ENCODE assay signal across 1 cellular context in the genomic region with DNA sequence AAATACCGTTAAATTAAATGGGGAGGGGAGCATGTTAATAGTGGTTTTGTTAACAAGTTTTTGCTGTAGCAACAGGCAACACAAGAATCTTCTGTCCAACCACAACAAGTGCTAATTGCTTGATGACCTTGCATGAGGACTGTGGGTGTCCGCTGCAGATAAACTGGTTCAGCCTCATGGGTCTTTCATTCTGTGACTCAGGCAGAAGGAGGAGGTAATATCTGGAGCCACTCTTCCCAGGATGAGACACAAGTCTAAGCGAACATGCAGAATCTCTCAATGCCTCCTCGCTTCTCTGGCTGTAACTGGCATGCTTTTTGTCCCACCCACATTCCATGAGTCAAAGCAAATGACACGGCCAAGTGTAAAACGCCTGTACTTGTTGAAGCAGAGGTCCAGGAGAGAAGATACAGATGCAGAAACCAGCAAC.
A peak's percentile ranks its signal among the peaks of the same experiment; 100 is the strongest.
TF ChIP-seq lines count a peak whose summit lies in the region.

No MANE protein-coding gene starts in this region.

TF ChIP-seq in K562, 482 proteins besides CTCF, POLR2A, EP300 and RAD21 (continued from another document and continues in another):
- TF ChIP-seq, protein P1, sequence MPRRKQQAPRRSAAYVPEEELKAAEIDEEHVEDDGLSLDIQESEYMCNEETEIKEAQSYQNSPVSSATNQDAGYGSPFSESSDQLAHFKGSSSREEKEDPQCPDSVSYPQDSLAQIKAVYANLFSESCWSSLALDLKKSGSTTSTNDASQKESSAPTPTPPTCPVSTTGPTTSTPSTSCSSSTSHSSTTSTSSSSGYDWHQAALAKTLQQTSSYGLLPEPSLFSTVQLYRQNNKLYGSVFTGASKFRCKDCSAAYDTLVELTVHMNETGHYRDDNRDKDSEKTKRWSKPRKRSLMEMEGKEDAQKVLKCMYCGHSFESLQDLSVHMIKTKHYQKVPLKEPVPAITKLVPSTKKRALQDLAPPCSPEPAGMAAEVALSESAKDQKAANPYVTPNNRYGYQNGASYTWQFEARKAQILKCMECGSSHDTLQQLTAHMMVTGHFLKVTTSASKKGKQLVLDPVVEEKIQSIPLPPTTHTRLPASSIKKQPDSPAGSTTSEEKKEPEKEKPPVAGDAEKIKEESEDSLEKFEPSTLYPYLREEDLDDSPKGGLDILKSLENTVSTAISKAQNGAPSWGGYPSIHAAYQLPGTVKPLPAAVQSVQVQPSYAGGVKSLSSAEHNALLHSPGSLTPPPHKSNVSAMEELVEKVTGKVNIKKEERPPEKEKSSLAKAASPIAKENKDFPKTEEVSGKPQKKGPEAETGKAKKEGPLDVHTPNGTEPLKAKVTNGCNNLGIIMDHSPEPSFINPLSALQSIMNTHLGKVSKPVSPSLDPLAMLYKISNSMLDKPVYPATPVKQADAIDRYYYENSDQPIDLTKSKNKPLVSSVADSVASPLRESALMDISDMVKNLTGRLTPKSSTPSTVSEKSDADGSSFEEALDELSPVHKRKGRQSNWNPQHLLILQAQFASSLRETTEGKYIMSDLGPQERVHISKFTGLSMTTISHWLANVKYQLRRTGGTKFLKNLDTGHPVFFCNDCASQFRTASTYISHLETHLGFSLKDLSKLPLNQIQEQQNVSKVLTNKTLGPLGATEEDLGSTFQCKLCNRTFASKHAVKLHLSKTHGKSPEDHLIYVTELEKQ (CRISPR knock-in tag; IDR thresholded peaks at IDR 0.05) = no peak
- TF ChIP-seq ZNF384 (IDR thresholded peaks at IDR 0.05; ENCODE audit: low read depth, low read length) = no peak
- TF ChIP-seq ZNF507 (tag; conservative IDR thresholded peaks at IDR 0.05) = no peak
- TF ChIP-seq, protein P2, sequence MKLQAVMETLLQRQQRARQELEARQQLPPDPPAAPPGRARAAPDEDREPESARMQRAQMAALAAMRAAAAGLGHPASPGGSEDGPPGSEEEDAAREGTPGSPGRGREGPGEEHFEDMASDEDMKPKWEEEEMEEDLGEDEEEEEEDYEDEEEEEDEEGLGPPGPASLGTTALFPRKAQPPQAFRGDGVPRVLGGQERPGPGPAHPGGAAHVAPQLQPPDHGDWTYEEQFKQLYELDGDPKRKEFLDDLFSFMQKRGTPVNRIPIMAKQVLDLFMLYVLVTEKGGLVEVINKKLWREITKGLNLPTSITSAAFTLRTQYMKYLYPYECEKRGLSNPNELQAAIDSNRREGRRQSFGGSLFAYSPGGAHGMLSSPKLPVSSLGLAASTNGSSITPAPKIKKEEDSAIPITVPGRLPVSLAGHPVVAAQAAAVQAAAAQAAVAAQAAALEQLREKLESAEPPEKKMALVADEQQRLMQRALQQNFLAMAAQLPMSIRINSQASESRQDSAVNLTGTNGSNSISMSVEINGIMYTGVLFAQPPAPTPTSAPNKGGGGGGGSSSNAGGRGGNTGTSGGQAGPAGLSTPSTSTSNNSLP (IDR thresholded peaks at IDR 0.05; ENCODE audit: borderline replicate concordance, low read depth, low read length) = no peak
- TF ChIP-seq DNMT1 (IDR thresholded peaks at IDR 0.05) = no peak
- TF ChIP-seq SETDB1 (IDR thresholded peaks at IDR 0.05; ENCODE audit: low read length) = no peak
- TF ChIP-seq CREB1 (IDR thresholded peaks at IDR 0.05) = peak; percentile 31; the same call in 1 of the 2 replicates
- TF ChIP-seq CREB1 (CRISPR knock-in tag; IDR thresholded peaks at IDR 0.05) = no peak
- no peak for TF ChIP-seq CBX5 (IDR thresholded peaks at IDR 0.05; ENCODE audit: borderline replicate concordance, low read depth)
- TF ChIP-seq TEAD4 (IDR thresholded peaks at IDR 0.05; ENCODE audit: low read length) = peak; percentile 87
- no peak for TF ChIP-seq TEAD4 (CRISPR knock-in tag; IDR thresholded peaks at IDR 0.05; ENCODE audit: borderline replicate concordance)
- TF ChIP-seq ZNF324 (CRISPR knock-in tag; IDR thresholded peaks at IDR 0.05) = no peak
- no peak for TF ChIP-seq TCF7L2 (IDR thresholded peaks at IDR 0.05; ENCODE audit: low read depth, low read length)
- no peak for TF ChIP-seq ZNF3 (CRISPR knock-in tag; IDR thresholded peaks at IDR 0.05)
- no peak for TF ChIP-seq BACH1 (tag; IDR thresholded peaks at IDR 0.05)
- TF ChIP-seq HNRNPH1 (optimal IDR thresholded peaks at IDR 0.05; ENCODE audit: low read depth, low read length) = no peak
- no peak for TF ChIP-seq CHD2 (IDR thresholded peaks at IDR 0.05; ENCODE audit: low read depth, low read length)
- TF ChIP-seq NR2F6 (CRISPR knock-in tag; IDR thresholded peaks at IDR 0.05) = no peak
- no peak for TF ChIP-seq CCAR2 (IDR thresholded peaks at IDR 0.05; ENCODE audit: low read depth, low read length)
- TF ChIP-seq, protein P3, sequence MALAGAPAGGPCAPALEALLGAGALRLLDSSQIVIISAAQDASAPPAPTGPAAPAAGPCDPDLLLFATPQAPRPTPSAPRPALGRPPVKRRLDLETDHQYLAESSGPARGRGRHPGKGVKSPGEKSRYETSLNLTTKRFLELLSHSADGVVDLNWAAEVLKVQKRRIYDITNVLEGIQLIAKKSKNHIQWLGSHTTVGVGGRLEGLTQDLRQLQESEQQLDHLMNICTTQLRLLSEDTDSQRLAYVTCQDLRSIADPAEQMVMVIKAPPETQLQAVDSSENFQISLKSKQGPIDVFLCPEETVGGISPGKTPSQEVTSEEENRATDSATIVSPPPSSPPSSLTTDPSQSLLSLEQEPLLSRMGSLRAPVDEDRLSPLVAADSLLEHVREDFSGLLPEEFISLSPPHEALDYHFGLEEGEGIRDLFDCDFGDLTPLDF (CRISPR knock-in tag; IDR thresholded peaks at IDR 0.05) = no peak
- TF ChIP-seq SMARCB1 (IDR thresholded peaks at IDR 0.05; ENCODE audit: insufficient read length, low read depth) = no peak
- TF ChIP-seq SLC30A9 (CRISPR knock-in tag; IDR thresholded peaks at IDR 0.05) = no peak
- peak; percentile 27; the same call in 1 of the 2 replicates for TF ChIP-seq ATF7 (IDR thresholded peaks at IDR 0.05)
- TF ChIP-seq BRD4 (IDR thresholded peaks at IDR 0.05) = no peak
- TF ChIP-seq, protein P4, sequence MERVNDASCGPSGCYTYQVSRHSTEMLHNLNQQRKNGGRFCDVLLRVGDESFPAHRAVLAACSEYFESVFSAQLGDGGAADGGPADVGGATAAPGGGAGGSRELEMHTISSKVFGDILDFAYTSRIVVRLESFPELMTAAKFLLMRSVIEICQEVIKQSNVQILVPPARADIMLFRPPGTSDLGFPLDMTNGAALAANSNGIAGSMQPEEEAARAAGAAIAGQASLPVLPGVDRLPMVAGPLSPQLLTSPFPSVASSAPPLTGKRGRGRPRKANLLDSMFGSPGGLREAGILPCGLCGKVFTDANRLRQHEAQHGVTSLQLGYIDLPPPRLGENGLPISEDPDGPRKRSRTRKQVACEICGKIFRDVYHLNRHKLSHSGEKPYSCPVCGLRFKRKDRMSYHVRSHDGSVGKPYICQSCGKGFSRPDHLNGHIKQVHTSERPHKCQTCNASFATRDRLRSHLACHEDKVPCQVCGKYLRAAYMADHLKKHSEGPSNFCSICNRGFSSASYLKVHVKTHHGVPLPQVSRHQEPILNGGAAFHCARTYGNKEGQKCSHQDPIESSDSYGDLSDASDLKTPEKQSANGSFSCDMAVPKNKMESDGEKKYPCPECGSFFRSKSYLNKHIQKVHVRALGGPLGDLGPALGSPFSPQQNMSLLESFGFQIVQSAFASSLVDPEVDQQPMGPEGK (CRISPR knock-in tag; IDR thresholded peaks at IDR 0.05; ENCODE audit: borderline replicate concordance) = no peak
- TF ChIP-seq, protein P5, sequence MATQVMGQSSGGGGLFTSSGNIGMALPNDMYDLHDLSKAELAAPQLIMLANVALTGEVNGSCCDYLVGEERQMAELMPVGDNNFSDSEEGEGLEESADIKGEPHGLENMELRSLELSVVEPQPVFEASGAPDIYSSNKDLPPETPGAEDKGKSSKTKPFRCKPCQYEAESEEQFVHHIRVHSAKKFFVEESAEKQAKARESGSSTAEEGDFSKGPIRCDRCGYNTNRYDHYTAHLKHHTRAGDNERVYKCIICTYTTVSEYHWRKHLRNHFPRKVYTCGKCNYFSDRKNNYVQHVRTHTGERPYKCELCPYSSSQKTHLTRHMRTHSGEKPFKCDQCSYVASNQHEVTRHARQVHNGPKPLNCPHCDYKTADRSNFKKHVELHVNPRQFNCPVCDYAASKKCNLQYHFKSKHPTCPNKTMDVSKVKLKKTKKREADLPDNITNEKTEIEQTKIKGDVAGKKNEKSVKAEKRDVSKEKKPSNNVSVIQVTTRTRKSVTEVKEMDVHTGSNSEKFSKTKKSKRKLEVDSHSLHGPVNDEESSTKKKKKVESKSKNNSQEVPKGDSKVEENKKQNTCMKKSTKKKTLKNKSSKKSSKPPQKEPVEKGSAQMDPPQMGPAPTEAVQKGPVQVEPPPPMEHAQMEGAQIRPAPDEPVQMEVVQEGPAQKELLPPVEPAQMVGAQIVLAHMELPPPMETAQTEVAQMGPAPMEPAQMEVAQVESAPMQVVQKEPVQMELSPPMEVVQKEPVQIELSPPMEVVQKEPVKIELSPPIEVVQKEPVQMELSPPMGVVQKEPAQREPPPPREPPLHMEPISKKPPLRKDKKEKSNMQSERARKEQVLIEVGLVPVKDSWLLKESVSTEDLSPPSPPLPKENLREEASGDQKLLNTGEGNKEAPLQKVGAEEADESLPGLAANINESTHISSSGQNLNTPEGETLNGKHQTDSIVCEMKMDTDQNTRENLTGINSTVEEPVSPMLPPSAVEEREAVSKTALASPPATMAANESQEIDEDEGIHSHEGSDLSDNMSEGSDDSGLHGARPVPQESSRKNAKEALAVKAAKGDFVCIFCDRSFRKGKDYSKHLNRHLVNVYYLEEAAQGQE (CRISPR knock-in tag; IDR thresholded peaks at IDR 0.05; ENCODE audit: low read depth) = no peak
- TF ChIP-seq ZNF354B (CRISPR knock-in tag; IDR thresholded peaks at IDR 0.05) = no peak
- TF ChIP-seq PHB (CRISPR knock-in tag; IDR thresholded peaks at IDR 0.05) = no peak
- TF ChIP-seq, protein P6, sequence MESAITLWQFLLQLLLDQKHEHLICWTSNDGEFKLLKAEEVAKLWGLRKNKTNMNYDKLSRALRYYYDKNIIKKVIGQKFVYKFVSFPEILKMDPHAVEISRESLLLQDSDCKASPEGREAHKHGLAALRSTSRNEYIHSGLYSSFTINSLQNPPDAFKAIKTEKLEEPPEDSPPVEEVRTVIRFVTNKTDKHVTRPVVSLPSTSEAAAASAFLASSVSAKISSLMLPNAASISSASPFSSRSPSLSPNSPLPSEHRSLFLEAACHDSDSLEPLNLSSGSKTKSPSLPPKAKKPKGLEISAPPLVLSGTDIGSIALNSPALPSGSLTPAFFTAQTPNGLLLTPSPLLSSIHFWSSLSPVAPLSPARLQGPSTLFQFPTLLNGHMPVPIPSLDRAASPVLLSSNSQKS (CRISPR knock-in tag; IDR thresholded peaks at IDR 0.05) = no peak
- TF ChIP-seq KLF16 (IDR thresholded peaks at IDR 0.05) = 0 out of 2 replicates have a peak, but pooled peaks have one; percentile 21
- TF ChIP-seq, protein P7, sequence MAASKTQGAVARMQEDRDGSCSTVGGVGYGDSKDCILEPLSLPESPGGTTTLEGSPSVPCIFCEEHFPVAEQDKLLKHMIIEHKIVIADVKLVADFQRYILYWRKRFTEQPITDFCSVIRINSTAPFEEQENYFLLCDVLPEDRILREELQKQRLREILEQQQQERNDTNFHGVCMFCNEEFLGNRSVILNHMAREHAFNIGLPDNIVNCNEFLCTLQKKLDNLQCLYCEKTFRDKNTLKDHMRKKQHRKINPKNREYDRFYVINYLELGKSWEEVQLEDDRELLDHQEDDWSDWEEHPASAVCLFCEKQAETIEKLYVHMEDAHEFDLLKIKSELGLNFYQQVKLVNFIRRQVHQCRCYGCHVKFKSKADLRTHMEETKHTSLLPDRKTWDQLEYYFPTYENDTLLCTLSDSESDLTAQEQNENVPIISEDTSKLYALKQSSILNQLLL (CRISPR knock-in tag; IDR thresholded peaks at IDR 0.05; ENCODE audit: borderline replicate concordance) = no peak
- no peak for TF ChIP-seq YY1 (IDR thresholded peaks at IDR 0.05; ENCODE audit: borderline replicate concordance in 1 of 3, control insufficient read depth in 1 of 3, extremely low read depth in 1 of 3, insufficient read depth in 3 of 3, insufficient read length in 1 of 3, insufficient replicate concordance in 2 of 3, low read depth in 1 of 3, low read length in 2 of 3)
- TF ChIP-seq FOXA1 (IDR thresholded peaks at IDR 0.05; ENCODE audit: borderline replicate concordance) = no peak
- no peak for TF ChIP-seq ETV5 (CRISPR knock-in tag; IDR thresholded peaks at IDR 0.05; ENCODE audit: low read depth)
- no peak for TF ChIP-seq PHF8 (IDR thresholded peaks at IDR 0.05; ENCODE audit: borderline replicate concordance, low read length)
- TF ChIP-seq, protein P8, sequence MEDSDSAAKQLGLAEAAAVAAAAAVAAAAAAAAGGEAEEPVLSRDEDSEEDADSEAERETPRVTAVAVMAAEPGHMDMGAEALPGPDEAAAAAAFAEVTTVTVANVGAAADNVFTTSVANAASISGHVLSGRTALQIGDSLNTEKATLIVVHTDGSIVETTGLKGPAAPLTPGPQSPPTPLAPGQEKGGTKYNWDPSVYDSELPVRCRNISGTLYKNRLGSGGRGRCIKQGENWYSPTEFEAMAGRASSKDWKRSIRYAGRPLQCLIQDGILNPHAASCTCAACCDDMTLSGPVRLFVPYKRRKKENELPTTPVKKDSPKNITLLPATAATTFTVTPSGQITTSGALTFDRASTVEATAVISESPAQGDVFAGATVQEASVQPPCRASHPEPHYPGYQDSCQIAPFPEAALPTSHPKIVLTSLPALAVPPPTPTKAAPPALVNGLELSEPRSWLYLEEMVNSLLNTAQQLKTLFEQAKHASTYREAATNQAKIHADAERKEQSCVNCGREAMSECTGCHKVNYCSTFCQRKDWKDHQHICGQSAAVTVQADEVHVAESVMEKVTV (CRISPR knock-in tag; IDR thresholded peaks at IDR 0.05) = no peak
- TF ChIP-seq SMAD4 (CRISPR knock-in tag; conservative IDR thresholded peaks at IDR 0.05) = no peak
- TF ChIP-seq ZNF274 (IDR thresholded peaks at IDR 0.05; ENCODE audit: borderline replicate concordance, low read depth, low read length) = no peak
- TF ChIP-seq, protein P9, sequence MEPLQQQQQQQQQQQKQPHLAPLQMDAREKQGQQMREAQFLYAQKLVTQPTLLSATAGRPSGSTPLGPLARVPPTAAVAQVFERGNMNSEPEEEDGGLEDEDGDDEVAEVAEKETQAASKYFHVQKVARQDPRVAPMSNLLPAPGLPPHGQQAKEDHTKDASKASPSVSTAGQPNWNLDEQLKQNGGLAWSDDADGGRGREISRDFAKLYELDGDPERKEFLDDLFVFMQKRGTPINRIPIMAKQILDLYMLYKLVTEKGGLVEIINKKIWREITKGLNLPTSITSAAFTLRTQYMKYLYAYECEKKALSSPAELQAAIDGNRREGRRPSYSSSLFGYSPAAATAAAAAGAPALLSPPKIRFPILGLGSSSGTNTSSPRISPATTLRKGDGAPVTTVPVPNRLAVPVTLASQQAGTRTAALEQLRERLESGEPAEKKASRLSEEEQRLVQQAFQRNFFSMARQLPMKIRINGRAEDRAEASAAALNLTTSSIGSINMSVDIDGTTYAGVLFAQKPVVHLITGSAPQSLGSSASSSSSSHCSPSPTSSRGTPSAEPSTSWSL (CRISPR knock-in tag; IDR thresholded peaks at IDR 0.05; ENCODE audit: borderline replicate concordance) = no peak
- no peak for TF ChIP-seq NCOA6 (IDR thresholded peaks at IDR 0.05)
- no peak for TF ChIP-seq STAT5B (CRISPR knock-in tag; IDR thresholded peaks at IDR 0.05)
- TF ChIP-seq RBM22 (IDR thresholded peaks at IDR 0.05; ENCODE audit: low read depth, low read length, poor library complexity, severe bottlenecking) = no peak
- no peak for TF ChIP-seq STAG1 (CRISPR knock-in tag; IDR thresholded peaks at IDR 0.05; ENCODE audit: borderline replicate concordance)
- TF ChIP-seq, protein P10, sequence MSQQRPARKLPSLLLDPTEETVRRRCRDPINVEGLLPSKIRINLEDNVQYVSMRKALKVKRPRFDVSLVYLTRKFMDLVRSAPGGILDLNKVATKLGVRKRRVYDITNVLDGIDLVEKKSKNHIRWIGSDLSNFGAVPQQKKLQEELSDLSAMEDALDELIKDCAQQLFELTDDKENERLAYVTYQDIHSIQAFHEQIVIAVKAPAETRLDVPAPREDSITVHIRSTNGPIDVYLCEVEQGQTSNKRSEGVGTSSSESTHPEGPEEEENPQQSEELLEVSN (IDR thresholded peaks at IDR 0.05; ENCODE audit: borderline replicate concordance in 1 of 2, extremely low read depth in 1 of 2, insufficient read depth in 1 of 2, insufficient read length in 1 of 2, low read depth in 1 of 2, low read length in 1 of 2, poor library complexity in 1 of 2, severe bottlenecking in 1 of 2) = peak in 1 of 2 experiments; percentile 19
